Comparison of ENCODE assay signal across 1 cellular context in the genomic region with DNA sequence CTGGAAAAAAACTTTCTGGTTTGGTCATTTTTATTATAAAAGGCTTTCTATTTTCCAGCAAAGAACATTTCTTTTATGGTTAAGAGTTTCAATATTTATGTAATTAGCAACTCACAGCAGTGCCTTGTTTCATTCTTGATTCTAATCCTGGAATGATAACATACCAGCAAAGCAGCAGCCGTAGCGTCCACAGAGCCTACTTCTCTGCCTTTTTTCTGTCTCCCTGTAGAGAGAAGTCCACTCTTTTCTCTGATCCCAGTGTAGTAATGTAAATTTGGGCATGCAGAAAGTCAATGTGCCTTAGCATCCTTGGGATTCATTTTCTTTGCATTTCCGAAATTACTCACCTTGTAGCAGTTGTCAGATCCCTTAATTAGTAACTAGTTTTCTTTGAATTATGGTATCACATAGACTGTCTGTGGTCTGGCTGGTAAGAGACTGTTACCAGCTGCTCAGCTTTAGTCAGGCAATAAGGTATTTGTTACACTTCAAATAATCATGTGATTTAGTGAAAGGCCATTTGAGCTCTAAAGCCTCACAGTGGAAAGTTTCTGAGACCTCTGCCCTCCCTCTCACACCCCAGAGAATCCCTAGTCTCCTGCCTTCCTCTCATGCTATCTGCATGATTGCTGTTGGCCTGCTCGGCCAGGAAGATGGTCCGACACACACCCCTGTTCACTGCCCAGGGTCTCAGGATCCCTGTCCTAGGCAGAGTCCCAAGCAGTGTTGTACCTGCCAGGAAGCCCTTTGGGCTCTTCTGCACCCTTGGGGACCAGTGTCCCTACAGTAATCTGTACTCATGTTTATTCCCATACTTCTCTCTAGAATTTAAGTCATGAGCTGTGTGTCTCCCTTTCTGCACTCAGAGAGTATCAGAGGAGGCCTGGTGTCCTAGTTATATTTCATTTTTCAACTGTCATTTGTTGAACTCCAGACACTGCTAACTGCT.
TF ChIP-seq lines count a peak whose summit lies in the region.

No MANE protein-coding gene starts in this region.

TF ChIP-seq in HepG2, 621 proteins besides CTCF, POLR2A, EP300 and RAD21 (continued from another document):
- TF ChIP-seq, protein P1, sequence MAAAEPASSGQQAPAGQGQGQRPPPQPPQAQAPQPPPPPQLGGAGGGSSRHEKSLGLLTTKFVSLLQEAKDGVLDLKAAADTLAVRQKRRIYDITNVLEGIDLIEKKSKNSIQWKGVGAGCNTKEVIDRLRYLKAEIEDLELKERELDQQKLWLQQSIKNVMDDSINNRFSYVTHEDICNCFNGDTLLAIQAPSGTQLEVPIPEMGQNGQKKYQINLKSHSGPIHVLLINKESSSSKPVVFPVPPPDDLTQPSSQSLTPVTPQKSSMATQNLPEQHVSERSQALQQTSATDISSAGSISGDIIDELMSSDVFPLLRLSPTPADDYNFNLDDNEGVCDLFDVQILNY (CRISPR knock-in tag; conservative IDR thresholded peaks at IDR 0.05) = no peak
